In the genomic region with DNA sequence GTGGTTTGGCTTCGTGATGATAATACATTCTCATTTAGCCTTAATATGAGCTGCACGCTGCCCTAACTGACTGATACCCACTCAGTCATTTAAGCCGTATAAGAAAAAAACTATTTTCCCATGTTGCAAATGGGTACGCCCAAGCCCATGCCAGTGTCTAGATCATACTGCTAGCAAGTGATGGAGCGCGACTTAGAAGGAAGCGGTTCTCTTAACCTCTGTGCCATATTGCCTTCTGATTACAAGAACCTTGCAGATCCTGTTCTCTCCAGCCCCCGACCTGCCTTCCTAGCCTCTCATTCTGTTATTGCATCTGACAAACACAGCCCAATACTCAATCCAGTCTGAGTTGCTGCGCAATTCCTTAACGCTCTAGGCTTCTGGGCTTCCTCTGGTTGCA, we compare ENCODE assay signal across 7 cellular contexts. TPM values are rescaled to one million over a fixed set of nuclear protein-coding genes. Genes with fewer than 3 reads are reported as not detected.
DNase-seq lines count a peak whose midpoint lies in the region; ATAC-seq lines count a peak whose summit lies in the region.

No MANE protein-coding gene starts in this region.

- peaks cover 29% of the 10 kb centered on the region for H3K4me1 Mint-ChIP-seq in memory B cell

- WGBS in urinary bladder, result 5% methylated on average over 10 of the region's 10 CpGs

- H3K27ac Mint-ChIP-seq in memory B cell, result peak overlapping the region; percentile 98

- H3K27me3 Mint-ChIP-seq in memory B cell, result no peaks in the 10 kb centered on the region

- H3K27ac ChIP-seq in caudate nucleus (ENCODE audit: low read depth, low read length), result peak overlapping the region; percentile 67
- peak overlapping the region; percentile 61 for H3K27ac ChIP-seq in urinary bladder (ENCODE audit: low read depth)

- H3K4me3 ChIP-seq in urinary bladder (ENCODE audit: low read depth, low read length), result peak overlapping the region; percentile 84

- H3K9me3 Mint-ChIP-seq in memory B cell, result no peaks in the 10 kb centered on the region

- peak; percentile 3 for DNase-seq in M059J (ENCODE audit: low read depth)
- DNase-seq in caudate nucleus (lab: John Stamatoyannopoulos, UW), result peak in 1 of 61 donors; percentile 20
- no peak for DNase-seq in memory B cell (ENCODE audit: low spot score in 2 of 2)
- no peak for DNase-seq in stimulated activated CD4-positive, alpha-beta T cell treated with anti-CD3 and anti-CD28 coated beads, Interleukin-4, amount 100 ng/mL, for 1 hour
- DNase-seq in superior temporal gyrus (ENCODE audit: extremely low spot score), result no peak

- peaks cover 3% of the 10 kb centered on the region for H3K36me3 ChIP-seq in urinary bladder (ENCODE audit: insufficient read depth)

- H3K36me3 Mint-ChIP-seq in memory B cell, result peaks cover 8% of the 10 kb centered on the region

- peak overlapping the region; percentile 98 for H3K4me3 Mint-ChIP-seq in memory B cell

- no peaks in the 10 kb centered on the region for H3K4me1 ChIP-seq in urinary bladder (ENCODE audit: insufficient read depth)

- ATAC-seq in GM21447 (IDR thresholded peaks at IDR 0.05; ENCODE audit: unreplicated experiment) (peak; percentile 13), memory B cell (ENCODE audit: low read depth) (peak; percentile 8)

RNA-seq across cellular contexts. Expression of gene GPALPP1, which starts 0.6 kb away (rescaled TPM):
- 13.4 and 25.8 TPM in 2 replicates for total RNA-seq in M059J (2014; rRNA removed; shearing (Covaris generic))
- total RNA-seq in urinary bladder, result 46.8 TPM
- 19.1 TPM for polyA plus RNA-seq in urinary bladder

RNA-seq across cellular contexts. Expression of gene NUFIP1, which starts 0.7 kb away (rescaled TPM):
- 3.9 and 5.8 TPM in 2 replicates for total RNA-seq in M059J (2014; rRNA removed; shearing (Covaris generic))
- 8.8 TPM for total RNA-seq in urinary bladder
- polyA plus RNA-seq in urinary bladder, result 3.5 TPM
